In genomic region chr16:10509534-10510025, GRCh38 we compare ENCODE assay signal across 8 cellular contexts.
DNase-seq lines count a peak whose midpoint lies in the region; ATAC-seq and TF ChIP-seq lines count a peak whose summit lies in the region.

No MANE protein-coding gene starts in this region.

- H3K27ac Mint-ChIP-seq in activated naive CD8-positive, alpha-beta T cell treated with anti-CD3 and anti-CD28 coated beads for 36 hours, result no peak overlapping the region

- peaks cover 10% of the 10 kb centered on the region for H3K4me1 ChIP-seq in psoas muscle

- POLR2A ChIA-PET in HEK293T (lab: Yijun Ruan, JAX), result interaction anchor here (0.7 kb wide), 1 partner anchor 234 kb away, joined by 3 read pairs; the partner anchor contains the start of gene NUBP1

- CTCF ChIA-PET in HEK293T (lab: Yijun Ruan, JAX), result interaction anchor here (0.8 to 1.6 kb wide), 4 partner anchors 86 to 260 kb away, joined by 3 to 10 read pairs (median 6); no protein-coding TSS in a partner anchor

- H3K4me1 Mint-ChIP-seq in activated naive CD8-positive, alpha-beta T cell treated with anti-CD3 and anti-CD28 coated beads for 36 hours, result peaks cover 4% of the 10 kb centered on the region

- no peak overlapping the region for H3K4me3 Mint-ChIP-seq in activated naive CD8-positive, alpha-beta T cell treated with anti-CD3 and anti-CD28 coated beads for 36 hours

- H3K27me3 ChIP-seq in psoas muscle (ENCODE audit: insufficient read depth in 3 of 3, low read length in 2 of 3), result no peaks in the 10 kb centered on the region

- DNase-seq in GM03348 (ENCODE audit: low spot score) (peak; percentile 84), HEK293T (ENCODE audit: extremely low spot score) (peak; percentile 74), NB4 (ENCODE audit: low read depth) (peak; percentile 82), SKM-1 (lab: John Stamatoyannopoulos, UW; ENCODE audit: unreplicated experiment) (peak; percentile 70), head of caudate nucleus (peak; percentile 27 to 88 (median 72)), psoas muscle (no peak)
- DNase-seq in activated naive CD8-positive, alpha-beta T cell treated with anti-CD3 and anti-CD28 coated beads for 36 hours, result peak; percentile 54

- peaks cover 4% of the 10 kb centered on the region for H3K9me3 Mint-ChIP-seq in activated naive CD8-positive, alpha-beta T cell treated with anti-CD3 and anti-CD28 coated beads for 36 hours

- TF ChIP-seq POLR2A in NB4 (IDR thresholded peaks at IDR 0.05; ENCODE audit: extremely low read depth, insufficient read length), result no peak

- H3K36me3 ChIP-seq in psoas muscle (ENCODE audit: insufficient read depth in 1 of 2, low read depth in 1 of 2), result no peaks in the 10 kb centered on the region

- no peaks in the 10 kb centered on the region for H3K36me3 Mint-ChIP-seq in activated naive CD8-positive, alpha-beta T cell treated with anti-CD3 and anti-CD28 coated beads for 36 hours

- H3K27ac ChIP-seq in psoas muscle, result no peak overlapping the region

- TF ChIP-seq CTCF in NB4 (IDR thresholded peaks at IDR 0.05; ENCODE audit: low read depth, low read length) (peak; percentile 62), psoas muscle (IDR thresholded peaks at IDR 0.05) (peak; percentile 79)

- H3K9me3 ChIP-seq in psoas muscle, result no peaks in the 10 kb centered on the region

- intact Hi-C loops in head of caudate nucleus (cut with DNase I), result loop anchor here (5.0 kb wide), 2 partner anchors 192 to 228 kb away; no protein-coding TSS in a partner anchor
- intact Hi-C loops in psoas muscle (cut with DNase I), result loop anchor here (2.0 to 5.0 kb wide), 7 partner anchors 192 to 1941 kb away; no protein-coding TSS in a partner anchor

- no peak overlapping the region for H3K4me3 ChIP-seq in NB4 (ENCODE audit: low read depth, low read length)
- no peak overlapping the region for H3K4me3 ChIP-seq in psoas muscle

- no peaks in the 10 kb centered on the region for H3K27me3 Mint-ChIP-seq in activated naive CD8-positive, alpha-beta T cell treated with anti-CD3 and anti-CD28 coated beads for 36 hours

- 24 to 29% (median 27%) methylated on average over 6 of the region's 6 CpGs for WGBS in psoas muscle, 3 donors

- peak; percentile 87 to 96 (median 90) for ATAC-seq in psoas muscle
- ATAC-seq in HG02970 (IDR thresholded peaks at IDR 0.05; ENCODE audit: low FRiP score, unreplicated experiment), result no peak

TF ChIP-seq in HEK293T, 16 proteins besides CTCF, POLR2A, EP300 and RAD21:
- TF ChIP-seq FOXA1 (IDR thresholded peaks at IDR 0.05) (no peak), CTBP1 (IDR thresholded peaks at IDR 0.05; ENCODE audit: borderline replicate concordance) (no peak), ELF4 (IDR thresholded peaks at IDR 0.05) (no peak), SP1 (IDR thresholded peaks at IDR 0.05) (no peak), FOXK2 (IDR thresholded peaks at IDR 0.05) (no peak), TARDBP (IDR thresholded peaks at IDR 0.05) (no peak), LEF1 (IDR thresholded peaks at IDR 0.05; ENCODE audit: borderline replicate concordance) (no peak), ARNT (IDR thresholded peaks at IDR 0.05) (no peak), L3MBTL2 (conservative IDR thresholded peaks at IDR 0.05) (no peak), ZNF384 (IDR thresholded peaks at IDR 0.05) (no peak), SUZ12 (IDR thresholded peaks at IDR 0.05) (no peak), NFRKB (IDR thresholded peaks at IDR 0.05) (no peak), HDGF (IDR thresholded peaks at IDR 0.05; ENCODE audit: borderline replicate concordance) (no peak), BHLHE40 (IDR thresholded peaks at IDR 0.05; ENCODE audit: borderline replicate concordance) (no peak), FOXM1 (IDR thresholded peaks at IDR 0.05; ENCODE audit: borderline replicate concordance) (no peak)
- TF ChIP-seq, protein P1, sequence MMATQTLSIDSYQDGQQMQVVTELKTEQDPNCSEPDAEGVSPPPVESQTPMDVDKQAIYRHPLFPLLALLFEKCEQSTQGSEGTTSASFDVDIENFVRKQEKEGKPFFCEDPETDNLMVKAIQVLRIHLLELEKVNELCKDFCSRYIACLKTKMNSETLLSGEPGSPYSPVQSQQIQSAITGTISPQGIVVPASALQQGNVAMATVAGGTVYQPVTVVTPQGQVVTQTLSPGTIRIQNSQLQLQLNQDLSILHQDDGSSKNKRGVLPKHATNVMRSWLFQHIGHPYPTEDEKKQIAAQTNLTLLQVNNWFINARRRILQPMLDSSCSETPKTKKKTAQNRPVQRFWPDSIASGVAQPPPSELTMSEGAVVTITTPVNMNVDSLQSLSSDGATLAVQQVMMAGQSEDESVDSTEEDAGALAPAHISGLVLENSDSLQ (IDR thresholded peaks at IDR 0.05), result no peak

Comparison
In these comparisons a context has a peak if more than half of its experiments do, and no peak if none do; other contexts are left out.
1. DNase-seq: peak in GM03348 (single experiment), HEK293T (single experiment), NB4 (single experiment), SKM-1 (single experiment), activated naive CD8-positive, alpha-beta T cell treated with anti-CD3 and anti-CD28 coated beads for 36 hours (single experiment) and head of caudate nucleus (42 of 42); none in psoas muscle (0 of 2).